ENCODE assay signal across 8 cellular contexts in the genomic region with DNA sequence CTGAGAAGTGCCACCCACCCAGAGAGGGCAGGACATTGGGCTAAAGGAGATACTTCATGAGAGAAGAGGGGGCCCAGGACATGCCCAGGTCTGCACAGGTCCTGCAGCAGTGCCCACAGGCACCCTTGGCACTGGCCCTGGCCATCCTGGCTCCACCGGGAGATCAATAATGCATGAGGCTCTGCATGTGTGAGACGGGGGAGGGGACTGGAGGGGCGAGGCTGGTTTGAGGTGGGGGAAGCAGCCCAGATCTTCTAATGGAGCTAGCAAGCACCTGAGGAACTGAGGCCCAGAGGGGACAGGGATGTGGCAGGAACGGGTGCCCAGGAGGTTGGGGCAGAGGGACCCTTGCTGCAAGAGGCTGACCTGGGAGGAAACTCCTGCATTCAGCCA. TPM values are rescaled to one million over a fixed set of nuclear protein-coding genes. Genes with fewer than 3 reads are reported as not detected.
DNase-seq lines count a peak whose midpoint lies in the region; ATAC-seq and TF ChIP-seq lines count a peak whose summit lies in the region.

No MANE protein-coding gene starts in this region.

- POLR2A ChIA-PET in CD4-positive, alpha-beta T cell (lab: Charles Lee), result interaction anchor here (0.8 to 2.3 kb wide), 10 partner anchors 10 to 287 kb away, joined by 3 to 32 read pairs (median 5); partner anchors contain the start of genes CDK5RAP3, LRRC46, MRPL10 and SCRN2

- intact Hi-C loops in CD4-positive, alpha-beta T cell (cut with DNase I, micrococcal nuclease), result no loop called here

- H3K4me1 ChIP-seq in ectodermal cell (ENCODE audit: control insufficient read depth, insufficient read depth, low read length), result peaks cover 10% of the 10 kb centered on the region

- H3K27me3 ChIP-seq in CD4-positive, alpha-beta T cell (ENCODE audit: control insufficient read depth, insufficient read depth, low read length), result no peaks in the 10 kb centered on the region
- H3K27me3 ChIP-seq in MG63, result no peaks in the 10 kb centered on the region
- no peaks in the 10 kb centered on the region for H3K27me3 ChIP-seq in ectodermal cell (ENCODE audit: control insufficient read depth, insufficient read depth, low read length, poor library complexity, severe bottlenecking)
- no peaks in the 10 kb centered on the region for H3K27me3 ChIP-seq in neural cell (ENCODE audit: insufficient read depth, low read depth, low read length)

- H3K27ac Mint-ChIP-seq in CD4-positive, alpha-beta T cell, result peak overlapping the region; percentile 92

- H2AFZ ChIP-seq in neural cell (ENCODE audit: low read depth, low read length), result no peak overlapping the region

- ATAC-seq in CD4-positive, alpha-beta T cell (ENCODE audit: poor library complexity), result no peak
- ATAC-seq in GM21528 (IDR thresholded peaks at IDR 0.05; ENCODE audit: low FRiP score, unreplicated experiment) (no peak), HG03045 (IDR thresholded peaks at IDR 0.05; ENCODE audit: unreplicated experiment) (no peak)

- no peaks in the 10 kb centered on the region for H3F3A ChIP-seq in neural cell (ENCODE audit: insufficient read depth, low read length, poor library complexity, severe bottlenecking)

- no peak for TF ChIP-seq EP300 in neural cell (conservative IDR thresholded peaks at IDR 0.05; ENCODE audit: poor library complexity, severe bottlenecking)

- TF ChIP-seq CTCF in CD4-positive, alpha-beta T cell (IDR thresholded peaks at IDR 0.05), result no peak
- TF ChIP-seq CTCF in neural cell (IDR thresholded peaks at IDR 0.05; ENCODE audit: poor library complexity, severe bottlenecking), result no peak

- no peak for DNase-seq in CD4-positive, alpha-beta T cell
- DNase-seq in MG63, result no peak
- no peak for DNase-seq in GM19240 (ENCODE audit: insufficient read length, low spot score)
- DNase-seq in stimulated activated naive CD4-positive, alpha-beta T cell (lab: John Stamatoyannopoulos, UW), result no peak

- no peaks in the 10 kb centered on the region for H3K79me2 ChIP-seq in neural cell (replicated peaks; ENCODE audit: insufficient read depth, low read length)

- peak overlapping the region; percentile 56 for H3K4me3 ChIP-seq in MG63
- peak overlapping the region; percentile 62 for H3K4me3 ChIP-seq in ectodermal cell (ENCODE audit: insufficient read depth, low read depth, low read length)
- H3K4me3 ChIP-seq in neural cell (ENCODE audit: low read length), result peak overlapping the region; percentile 96

- no peaks in the 10 kb centered on the region for H3K27me3 Mint-ChIP-seq in CD4-positive, alpha-beta T cell

- H3K9me3 ChIP-seq in CD4-positive, alpha-beta T cell (ENCODE audit: control insufficient read depth, low read length), result no peaks in the 10 kb centered on the region
- H3K9me3 ChIP-seq in MG63 (no peaks in the 10 kb centered on the region), ectodermal cell (ENCODE audit: control insufficient read depth, low read length) (no peaks in the 10 kb centered on the region), neural cell (ENCODE audit: low read length) (no peaks in the 10 kb centered on the region)

- H3K36me3 ChIP-seq in MG63, result peaks cover 21% of the 10 kb centered on the region
- peaks cover 8% of the 10 kb centered on the region for H3K36me3 ChIP-seq in ectodermal cell (ENCODE audit: control insufficient read depth, insufficient read depth, low read length)
- no peaks in the 10 kb centered on the region for H3K36me3 ChIP-seq in neural cell (ENCODE audit: insufficient read depth, low read length)

- H3K4me3 Mint-ChIP-seq in CD4-positive, alpha-beta T cell, result peak overlapping the region; percentile 97

- peak overlapping the region; percentile 91 for H3K4me2 ChIP-seq in neural cell (ENCODE audit: low read length)

- peak overlapping the region; percentile 62 for H3K27ac ChIP-seq in CD4-positive, alpha-beta T cell (ENCODE audit: low read depth, low read length)
- H3K27ac ChIP-seq in ectodermal cell (ENCODE audit: insufficient read depth, low read depth, low read length, poor library complexity, severe bottlenecking) (no peak overlapping the region), neural cell (ENCODE audit: low read length) (no peak overlapping the region)

- CTCF ChIA-PET in CD4-positive, alpha-beta T cell (lab: Charles Lee), result interaction anchor here (0.7 to 2.4 kb wide), 8 partner anchors 10 to 170 kb away, joined by 3 to 16 read pairs (median 4); partner anchors contain the start of genes LRRC46, MRPL10, SCRN2 and SP2

- H3K36me3 Mint-ChIP-seq in CD4-positive, alpha-beta T cell (ENCODE audit: low read depth), result peaks cover 86% of the 10 kb centered on the region

- 10 to 14% methylated on average over 4 of the region's 4 CpGs for WGBS in ectodermal cell, 2 experiments

- no peaks in the 10 kb centered on the region for H4K20me1 ChIP-seq in neural cell (ENCODE audit: insufficient read depth)

- H3K9me3 Mint-ChIP-seq in CD4-positive, alpha-beta T cell, result no peaks in the 10 kb centered on the region

- H3K4me1 Mint-ChIP-seq in CD4-positive, alpha-beta T cell (ENCODE audit: low read depth), result peaks cover 25% of the 10 kb centered on the region

- H3K9ac ChIP-seq in neural cell (ENCODE audit: low read length), result peak overlapping the region; percentile 72

- no peaks in the 10 kb centered on the region for H3K9me2 ChIP-seq in neural cell (ENCODE audit: insufficient read depth, low read length)

- TF ChIP-seq RAD21 in neural cell (conservative IDR thresholded peaks at IDR 0.05), result no peak

TF ChIP-seq in neural cell, 6 proteins besides CTCF, POLR2A, EP300 and RAD21 (continues in another document):
- TF ChIP-seq MXI1 (conservative IDR thresholded peaks at IDR 0.05; ENCODE audit: poor library complexity, severe bottlenecking), result no peak
- no peak for TF ChIP-seq SMC3 (conservative IDR thresholded peaks at IDR 0.05; ENCODE audit: poor library complexity)
- no peak for TF ChIP-seq TAF1 (IDR thresholded peaks at IDR 0.05; ENCODE audit: low read depth)
- TF ChIP-seq, protein P1, sequence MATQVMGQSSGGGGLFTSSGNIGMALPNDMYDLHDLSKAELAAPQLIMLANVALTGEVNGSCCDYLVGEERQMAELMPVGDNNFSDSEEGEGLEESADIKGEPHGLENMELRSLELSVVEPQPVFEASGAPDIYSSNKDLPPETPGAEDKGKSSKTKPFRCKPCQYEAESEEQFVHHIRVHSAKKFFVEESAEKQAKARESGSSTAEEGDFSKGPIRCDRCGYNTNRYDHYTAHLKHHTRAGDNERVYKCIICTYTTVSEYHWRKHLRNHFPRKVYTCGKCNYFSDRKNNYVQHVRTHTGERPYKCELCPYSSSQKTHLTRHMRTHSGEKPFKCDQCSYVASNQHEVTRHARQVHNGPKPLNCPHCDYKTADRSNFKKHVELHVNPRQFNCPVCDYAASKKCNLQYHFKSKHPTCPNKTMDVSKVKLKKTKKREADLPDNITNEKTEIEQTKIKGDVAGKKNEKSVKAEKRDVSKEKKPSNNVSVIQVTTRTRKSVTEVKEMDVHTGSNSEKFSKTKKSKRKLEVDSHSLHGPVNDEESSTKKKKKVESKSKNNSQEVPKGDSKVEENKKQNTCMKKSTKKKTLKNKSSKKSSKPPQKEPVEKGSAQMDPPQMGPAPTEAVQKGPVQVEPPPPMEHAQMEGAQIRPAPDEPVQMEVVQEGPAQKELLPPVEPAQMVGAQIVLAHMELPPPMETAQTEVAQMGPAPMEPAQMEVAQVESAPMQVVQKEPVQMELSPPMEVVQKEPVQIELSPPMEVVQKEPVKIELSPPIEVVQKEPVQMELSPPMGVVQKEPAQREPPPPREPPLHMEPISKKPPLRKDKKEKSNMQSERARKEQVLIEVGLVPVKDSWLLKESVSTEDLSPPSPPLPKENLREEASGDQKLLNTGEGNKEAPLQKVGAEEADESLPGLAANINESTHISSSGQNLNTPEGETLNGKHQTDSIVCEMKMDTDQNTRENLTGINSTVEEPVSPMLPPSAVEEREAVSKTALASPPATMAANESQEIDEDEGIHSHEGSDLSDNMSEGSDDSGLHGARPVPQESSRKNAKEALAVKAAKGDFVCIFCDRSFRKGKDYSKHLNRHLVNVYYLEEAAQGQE (IDR thresholded peaks at IDR 0.05; ENCODE audit: borderline replicate concordance), result no peak
- no peak for TF ChIP-seq EZH2 (IDR thresholded peaks at IDR 0.05; ENCODE audit: borderline replicate concordance, insufficient read depth, low read length, poor library complexity, severe bottlenecking)

RNA-seq across cellular contexts. Expression of gene OSBPL7, which starts 0.6 kb away (rescaled TPM):
- total RNA-seq in CD4-positive, alpha-beta T cell, result 10 to 100 TPM; 30.1 to 30.8 TPM
- 3.6 and 11.4 TPM in 2 replicates for total RNA-seq in MG63 (2014; rRNA removed; shearing (Covaris generic); ENCODE audit: low replicate concordance)
- polyA plus RNA-seq in ectodermal cell (2013, experiment 1 of 4), result 16.9 TPM
- polyA plus RNA-seq in ectodermal cell (2013, experiment 2 of 4), result 12.4 TPM
- polyA plus RNA-seq in ectodermal cell (2013, experiment 3 of 4), result 11.9 TPM
- polyA plus RNA-seq in ectodermal cell (2013, experiment 4 of 4), result 16.6 TPM
- 10.0 and 11.4 TPM in 2 replicates for polyA plus RNA-seq in neural cell
- 10.4 and 13.1 TPM in 2 replicates for polyA minus RNA-seq in neural cell

RNA-seq across cellular contexts. Expression of gene MRPL10, which starts 10.3 kb away (rescaled TPM):
- total RNA-seq in CD4-positive, alpha-beta T cell, result 10 to 100 TPM; 49.0 to 51.4 TPM
- total RNA-seq in MG63 (2014; rRNA removed; shearing (Covaris generic); ENCODE audit: low replicate concordance), result 62.6 and 63.0 TPM in 2 replicates
- 69.7 TPM for polyA plus RNA-seq in ectodermal cell (2013, experiment 1 of 4)
- 75.9 TPM for polyA plus RNA-seq in ectodermal cell (2013, experiment 2 of 4)
- 73.5 TPM for polyA plus RNA-seq in ectodermal cell (2013, experiment 3 of 4)
- polyA plus RNA-seq in ectodermal cell (2013, experiment 4 of 4), result 87.0 TPM
- polyA plus RNA-seq in neural cell, result 33.8 and 34.2 TPM in 2 replicates
- polyA minus RNA-seq in neural cell, result 20.0 and 24.3 TPM in 2 replicates

RNA-seq across cellular contexts. Expression of gene LRRC46, which starts 10.4 kb away (rescaled TPM):
- under 1 TPM; 0.42 to 0.85 TPM for total RNA-seq in CD4-positive, alpha-beta T cell
- total RNA-seq in MG63 (2014; rRNA removed; shearing (Covaris generic); ENCODE audit: low replicate concordance), result not detected in 2 replicates
- 1.6 TPM for polyA plus RNA-seq in ectodermal cell (2013, experiment 1 of 4)
- polyA plus RNA-seq in ectodermal cell (2013, experiment 2 of 4), result 1.2 TPM
- polyA plus RNA-seq in ectodermal cell (2013, experiment 3 of 4), result 1.0 TPM
- 0.49 TPM for polyA plus RNA-seq in ectodermal cell (2013, experiment 4 of 4)
- 0.12 and 0.56 TPM in 2 replicates for polyA plus RNA-seq in neural cell
- polyA minus RNA-seq in neural cell, result not detected in 2 replicates

RNA-seq across cellular contexts. Expression of gene SCRN2, which starts 20.0 kb away (rescaled TPM):
- total RNA-seq in CD4-positive, alpha-beta T cell, result 10 to 100 TPM; 15.3 to 17.2 TPM
- total RNA-seq in MG63 (2014; rRNA removed; shearing (Covaris generic); ENCODE audit: low replicate concordance), result 41.8 and 45.0 TPM in 2 replicates
- 67.0 TPM for polyA plus RNA-seq in ectodermal cell (2013, experiment 1 of 4)
- 58.6 TPM for polyA plus RNA-seq in ectodermal cell (2013, experiment 2 of 4)
- 53.7 TPM for polyA plus RNA-seq in ectodermal cell (2013, experiment 3 of 4)
- 60.5 TPM for polyA plus RNA-seq in ectodermal cell (2013, experiment 4 of 4)
- polyA plus RNA-seq in neural cell, result 94.0 and 104 TPM in 2 replicates
- polyA minus RNA-seq in neural cell, result 35.3 and 36.0 TPM in 2 replicates

RNA-seq across cellular contexts. Expression of gene SP6, which starts 29.9 kb away (rescaled TPM):
- total RNA-seq in CD4-positive, alpha-beta T cell, result under 1 TPM; 0.17 to 0.27 TPM
- not detected in 2 replicates for total RNA-seq in MG63 (2014; rRNA removed; shearing (Covaris generic); ENCODE audit: low replicate concordance)
- 6.6 TPM for polyA plus RNA-seq in ectodermal cell (2013, experiment 1 of 4)
- 4.5 TPM for polyA plus RNA-seq in ectodermal cell (2013, experiment 2 of 4)
- 2.5 TPM for polyA plus RNA-seq in ectodermal cell (2013, experiment 3 of 4)
- 3.0 TPM for polyA plus RNA-seq in ectodermal cell (2013, experiment 4 of 4)
- 0.42 and 0.44 TPM in 2 replicates for polyA plus RNA-seq in neural cell
- 0.73 and 1.0 TPM in 2 replicates for polyA minus RNA-seq in neural cell
